ENCODE assay signal across 9 cellular contexts in genomic region chr6:25014806-25015560, GRCh38.
DNase-seq lines count a peak whose midpoint lies in the region; ATAC-seq and TF ChIP-seq lines count a peak whose summit lies in the region.
"Had no signal": no experiment of that assay in that cellular context is flagged by ENCODE, and none has a peak within 500 bp of the region (broad histone marks: within the 10 kb centered on the region; RNA-seq: fewer than 3 reads in every experiment).

No MANE protein-coding gene starts in this region.

- peak overlapping the region; percentile 81 for H3K4me2 ChIP-seq in neural cell (ENCODE audit: low read length)

- H3K9me2 ChIP-seq in neural cell (ENCODE audit: insufficient read depth, low read length): no peaks in the 10 kb centered on the region

- CTCF ChIA-PET in WTC11 (lab: Charles Lee): interaction anchor here (1.2 to 8.2 kb wide), 6 partner anchors 24 to 434 kb away, joined by 3 to 156 read pairs (median 10); no protein-coding TSS in a partner anchor

- H2AFZ ChIP-seq in neural cell (ENCODE audit: low read depth, low read length): peak overlapping the region; percentile 36

- H3K27me3 ChIP-seq in neural cell (ENCODE audit: insufficient read depth, low read depth, low read length) (no peaks in the 10 kb centered on the region), H7 (ENCODE audit: control insufficient read depth, insufficient read depth, low read length) (no peaks in the 10 kb centered on the region)

- H3K9me3 ChIP-seq in neural cell (ENCODE audit: low read length): no peaks in the 10 kb centered on the region

- H3K79me2 ChIP-seq in neural cell (replicated peaks; ENCODE audit: insufficient read depth, low read length): no peaks in the 10 kb centered on the region

- H3K4me1 Mint-ChIP-seq in chondrocyte (ENCODE audit: low read depth): peaks cover 71% of the 10 kb centered on the region
- peaks cover 21% of the 10 kb centered on the region for H3K4me1 Mint-ChIP-seq in WTC11

- H3K9me3 Mint-ChIP-seq in chondrocyte (ENCODE audit: low read depth): no peaks in the 10 kb centered on the region
- H3K9me3 Mint-ChIP-seq in WTC11: no peaks in the 10 kb centered on the region

- TF ChIP-seq CTCF in chondrocyte (IDR thresholded peaks at IDR 0.05) (no peak), neural cell (IDR thresholded peaks at IDR 0.05; ENCODE audit: poor library complexity, severe bottlenecking) (peak; percentile 7), WTC11 (IDR thresholded peaks at IDR 0.05) (no peak)

- H3K4me3 Mint-ChIP-seq in chondrocyte (ENCODE audit: unreplicated experiment) (no peak overlapping the region), WTC11 (no peak overlapping the region)

- no peaks in the 10 kb centered on the region for H3K27me3 Mint-ChIP-seq in chondrocyte (ENCODE audit: low read depth)
- H3K27me3 Mint-ChIP-seq in WTC11 (ENCODE audit: low read depth): no peaks in the 10 kb centered on the region

- POLR2A ChIA-PET in WTC11 (lab: Charles Lee): no interaction called here

- no peak for ATAC-seq in WTC11

- no peaks in the 10 kb centered on the region for H3K36me3 ChIP-seq in neural cell (ENCODE audit: insufficient read depth, low read length)
- no peaks in the 10 kb centered on the region for H3K36me3 ChIP-seq in H7 (replicated peaks; ENCODE audit: control insufficient read depth, insufficient read depth, low read length)

- H3K4me3 ChIP-seq in neural cell (ENCODE audit: low read length) (peak overlapping the region; percentile 54), H7 (ENCODE audit: insufficient read depth, low read depth, low read length) (no peak overlapping the region)

- peak overlapping the region; percentile 97 for H3K27ac ChIP-seq in neural cell (ENCODE audit: low read length)
- H3K27ac ChIP-seq: epithelial cell of prostate had no signal

- H3F3A ChIP-seq in neural cell (ENCODE audit: insufficient read depth, low read length, poor library complexity, severe bottlenecking): peaks cover 22% of the 10 kb centered on the region

- TF ChIP-seq EP300 in neural cell (conservative IDR thresholded peaks at IDR 0.05; ENCODE audit: poor library complexity, severe bottlenecking): peak; percentile 95

- H3K27ac Mint-ChIP-seq in chondrocyte (ENCODE audit: unreplicated experiment) (peak overlapping the region; percentile 79), WTC11 (no peak overlapping the region)

- DNase-seq in GM04504 (ENCODE audit: low read depth) (peak; percentile 77), NCI-H69 (lab: John Stamatoyannopoulos, UW) (peak; percentile 30), chondrocyte (ENCODE audit: low spot score) (no peak), H7 (no peak), Kasumi-1 (lab: John Stamatoyannopoulos, UW) (no peak), WTC11 (ENCODE audit: low spot score) (no peak), SIG-M5 treated with dmso at 0.1 percent for 504 hours (lab: John Stamatoyannopoulos, UW; ENCODE audit: unreplicated experiment) (no peak)

- no peaks in the 10 kb centered on the region for H4K20me1 ChIP-seq in neural cell (ENCODE audit: insufficient read depth)

- TF ChIP-seq RAD21 in neural cell (conservative IDR thresholded peaks at IDR 0.05): peak; percentile 61

- H3K36me3 Mint-ChIP-seq in chondrocyte (ENCODE audit: low read depth) (no peaks in the 10 kb centered on the region), WTC11 (no peaks in the 10 kb centered on the region)

- H3K9ac ChIP-seq in neural cell (ENCODE audit: low read length): peak overlapping the region; percentile 69

TF ChIP-seq in neural cell, 6 proteins besides CTCF, POLR2A, EP300 and RAD21:
- TF ChIP-seq REST (IDR thresholded peaks at IDR 0.05; ENCODE audit: borderline replicate concordance): peak; percentile 93
- TF ChIP-seq EZH2 (IDR thresholded peaks at IDR 0.05; ENCODE audit: borderline replicate concordance, insufficient read depth, low read length, poor library complexity, severe bottlenecking): no peak
- peak; percentile 68 for TF ChIP-seq SMC3 (conservative IDR thresholded peaks at IDR 0.05; ENCODE audit: poor library complexity)
- no peak for TF ChIP-seq TAF1 (IDR thresholded peaks at IDR 0.05; ENCODE audit: low read depth)
- peak; percentile 74 for TF ChIP-seq POLR2AphosphoS5 (IDR thresholded peaks at IDR 0.05)
- peak; percentile 87 for TF ChIP-seq MXI1 (conservative IDR thresholded peaks at IDR 0.05; ENCODE audit: poor library complexity, severe bottlenecking)

TF ChIP-seq in WTC11, 78 proteins besides CTCF, POLR2A, EP300 and RAD21:
- no peak for TF ChIP-seq JUN (CRISPR knock-in tag; IDR thresholded peaks at IDR 0.05)
- TF ChIP-seq SMAD4 (CRISPR knock-in tag; IDR thresholded peaks at IDR 0.05): no peak
- no peak for TF ChIP-seq TEAD4 (CRISPR knock-in tag; IDR thresholded peaks at IDR 0.05)
TF ChIP-seq in WTC11: peak in this region for 0.

Comparison
In these comparisons a context has a peak if more than half of its experiments do, and no peak if none do; other contexts are left out.
1. DNase-seq: peak in GM04504 (single experiment) and NCI-H69 (single experiment); none in chondrocyte (single experiment), H7 (single experiment), Kasumi-1 (0 of 2), WTC11 (single experiment) and SIG-M5 treated with dmso at 0.1 percent for 504 hours (single experiment).